Comparison of ENCODE assay signal across 31 cellular contexts in genomic region chr2:171165967-171166327, GRCh38.
"Had no signal": no experiment of that assay in that cellular context is flagged by ENCODE, and none has a peak within 500 bp of the region (broad histone marks: within the 10 kb centered on the region; RNA-seq: fewer than 3 reads in every experiment).

No MANE protein-coding gene starts in this region.

- H3K36me3 ChIP-seq: colonic mucosa, gastroesophageal sphincter, heart left ventricle, left lung, neural progenitor cell, ovary, sigmoid colon, stomach, thyroid gland, upper lobe of left lung had no signal

- H3K9ac ChIP-seq: neural progenitor cell had no signal

- H3K9me3 ChIP-seq: colonic mucosa, gastroesophageal sphincter, heart left ventricle, left lung, mucosa of descending colon, ovary, psoas muscle, sigmoid colon, stomach, thyroid gland, upper lobe of left lung had no signal

- H2AFZ ChIP-seq: neural progenitor cell had no signal

- H3K27ac ChIP-seq: colonic mucosa, epithelial cell of prostate, foreskin keratinocyte, gastroesophageal sphincter, heart left ventricle, left lung, neural progenitor cell, ovary, psoas muscle, sigmoid colon, stomach, thyroid gland, upper lobe of left lung had no signal

- H3K36me3 Mint-ChIP-seq: naive B cell; natural killer cell treated with Interleukin-12 subunit alpha and Interleukin-12 subunit beta and Interleukin-15 and Interleukin-18, amount 100 ng/mL, for 72 hours; neural progenitor cell had no signal

- FAIRE-seq: islet of Langerhans, urothelium cell line had no signal

- H3K9me3 Mint-ChIP-seq: dendritic cell treated with granulocyte-macrophage colony-stimulating factor and Interleukin-4, amounts not matched to agents 40 ng/mL and 50 ng/mL, for 4 days; endodermal cell; naive B cell; natural killer cell treated with Interleukin-12 subunit alpha and Interleukin-12 subunit beta and Interleukin-15 and Interleukin-18, amount 100 ng/mL, for 72 hours; neural progenitor cell; stimulated activated effector memory CD8-positive, alpha-beta T cell treated with anti-CD3 and anti-CD28 coated beads, Interleukin-12 subunit alpha, Interleukin-12 subunit beta, amount 100 ng/mL, for 72 hours had no signal

- H3K27ac Mint-ChIP-seq: dendritic cell treated with granulocyte-macrophage colony-stimulating factor and Interleukin-4, amounts not matched to agents 40 ng/mL and 50 ng/mL, for 4 days; endodermal cell; naive B cell; natural killer cell treated with Interleukin-12 subunit alpha and Interleukin-12 subunit beta and Interleukin-15 and Interleukin-18, amount 100 ng/mL, for 72 hours; neural progenitor cell; stimulated activated effector memory CD8-positive, alpha-beta T cell treated with anti-CD3 and anti-CD28 coated beads, Interleukin-12 subunit alpha, Interleukin-12 subunit beta, amount 100 ng/mL, for 72 hours had no signal

- H3K4me3 Mint-ChIP-seq: dendritic cell treated with granulocyte-macrophage colony-stimulating factor and Interleukin-4, amounts not matched to agents 40 ng/mL and 50 ng/mL, for 4 days; endodermal cell; naive B cell; natural killer cell treated with Interleukin-12 subunit alpha and Interleukin-12 subunit beta and Interleukin-15 and Interleukin-18, amount 100 ng/mL, for 72 hours; neural progenitor cell; stimulated activated effector memory CD8-positive, alpha-beta T cell treated with anti-CD3 and anti-CD28 coated beads, Interleukin-12 subunit alpha, Interleukin-12 subunit beta, amount 100 ng/mL, for 72 hours had no signal

- H3K27me3 Mint-ChIP-seq: dendritic cell treated with granulocyte-macrophage colony-stimulating factor and Interleukin-4, amounts not matched to agents 40 ng/mL and 50 ng/mL, for 4 days; naive B cell had no signal

- H3K4me1 ChIP-seq: colonic mucosa, foreskin keratinocyte, psoas muscle, thyroid gland had no signal

- H3K4me3 ChIP-seq: colonic mucosa, gastroesophageal sphincter, heart left ventricle, left lung, mucosa of descending colon, neural progenitor cell, ovary, psoas muscle, sigmoid colon, stomach, thyroid gland, upper lobe of left lung had no signal

- DNase-seq: colonic mucosa; effector CD8-positive, alpha-beta T cell; endodermal cell; foreskin keratinocyte; heart left ventricle; hippocampal formation; left cardiac atrium; left lung; mucosa of descending colon; naive B cell; nucleus accumbens; ovary; posterior cingulate gyrus; psoas muscle; right cardiac atrium; sigmoid colon; stimulated activated CD4-positive, alpha-beta T cell treated with anti-CD3 and anti-CD28 coated beads, Interleukin-2, amount 100 ng/mL, for 24 hours; stimulated activated CD4-positive, alpha-beta T cell treated with anti-CD3 and anti-CD28 coated beads, Interleukin-4, amount 100 ng/mL, for 24 hours; stimulated activated naive CD4-positive, alpha-beta T cell treated with Interleukin-2 at 50 U/mL for 16 hours; stomach; thyroid gland; upper lobe of left lung had no signal

- ATAC-seq: esophagus mucosa; foreskin keratinocyte; gastroesophageal sphincter; heart left ventricle; left lung; mucosa of descending colon; natural killer cell treated with Interleukin-12 subunit alpha and Interleukin-12 subunit beta and Interleukin-15 and Interleukin-18, amount 100 ng/mL, for 72 hours; psoas muscle; right cardiac atrium; stimulated activated effector memory CD8-positive, alpha-beta T cell treated with anti-CD3 and anti-CD28 coated beads, Interleukin-12 subunit alpha, Interleukin-12 subunit beta, amount 100 ng/mL, for 72 hours had no signal

- H3K4me2 ChIP-seq: neural progenitor cell had no signal

- H3K27me3 ChIP-seq: colonic mucosa, foreskin keratinocyte, gastroesophageal sphincter, heart left ventricle, left lung, neural progenitor cell, ovary, sigmoid colon, stomach, thyroid gland, upper lobe of left lung had no signal
